29 cellular contexts compared by ENCODE assay signal in genomic region chr18:58025205-58025604, GRCh38.
"Had no signal": no experiment of that assay in that cellular context is flagged by ENCODE, and none has a peak within 500 bp of the region (broad histone marks: within the 10 kb centered on the region; RNA-seq: fewer than 3 reads in every experiment).

No MANE protein-coding gene starts in this region.

- H3K4me1 Mint-ChIP-seq: activated B cell treated with CpG ODN at 0.5 μM for 24 hours had no signal

- H3K27ac Mint-ChIP-seq: activated B cell treated with CpG ODN at 0.5 μM for 24 hours; activated CD4-positive, alpha-beta memory T cell treated with anti-CD3 and anti-CD28 coated beads for 36 hours; activated naive CD4-positive, alpha-beta T cell treated with anti-CD3 and anti-CD28 coated beads for 36 hours; activated naive CD4-positive, alpha-beta T cell treated with anti-CD3 and anti-CD28 coated beads, Interleukin-2, amount 50 U/mL, for 72 hours; activated T-helper 1 cell treated with anti-CD3 and anti-CD28 coated beads, Interleukin-12 subunit alpha, Interleukin-12 subunit beta, Interleukin-2, Interleukin-4 antibody, amounts not matched to agents 30 ng/mL and 10 ng/mL and 1 ng/mL, durations not matched to agents 14 hours and 24 hours and 36 hours had no signal

- DNase-seq: activated B cell treated with CpG ODN at 0.5 μM for 24 hours; activated CD4-positive, alpha-beta memory T cell treated with anti-CD3 and anti-CD28 coated beads for 36 hours; activated CD4-positive, alpha-beta T cell treated with anti-CD3 and anti-CD28 coated beads for 4 hours; activated CD4-positive, alpha-beta T cell treated with anti-CD3 and anti-CD28 coated beads, Interleukin-2, amount 50 U/mL, for 1 hour; activated CD4-positive, CD25-positive, alpha-beta regulatory T cell treated with anti-CD3 and anti-CD28 coated beads, Interleukin-2, amount 50 U/mL, for 72 hours; activated CD8-positive, alpha-beta memory T cell treated with anti-CD3 and anti-CD28 coated beads, Interleukin-2, amount 50 U/mL, for 4 hours; activated gamma-delta T cell treated with Interleukin-2 at 50 U/mL for 16 hours; activated naive CD4-positive, alpha-beta T cell treated with anti-CD3 and anti-CD28 coated beads for 36 hours; activated T-cell treated with anti-CD3 and anti-CD28 coated beads for 4 hours; activated T-cell treated with anti-CD3 and anti-CD28 coated beads, Interleukin-2, amount 50 U/mL, for 4 hours; amygdala; Kasumi-1; MG63; NCI-H1092; NCI-H1436 treated with DMSO at 0.1 percent for 48 hours; NCI-H1694 treated with DMSO at 0.1 percent for 48 hours; NCI-H2029; NCI-H345; NCI-H524 treated with DMSO at 0.1 percent for 48 hours; PC-9; Right ventricle myocardium superior; SW 1271; T-helper 1 cell; T-helper 2 cell; T-helper 9 cell had no signal

- H3K4me1 ChIP-seq: ascending aorta had no signal

- H2AFZ ChIP-seq: PC-9 had no signal

- H3K36me3 Mint-ChIP-seq: activated CD4-positive, alpha-beta memory T cell treated with anti-CD3 and anti-CD28 coated beads for 36 hours; activated naive CD4-positive, alpha-beta T cell treated with anti-CD3 and anti-CD28 coated beads, Interleukin-2, amount 50 U/mL, for 72 hours had no signal

- H3K4me3 Mint-ChIP-seq: activated B cell treated with CpG ODN at 0.5 μM for 24 hours; activated CD4-positive, alpha-beta memory T cell treated with anti-CD3 and anti-CD28 coated beads for 36 hours; activated naive CD4-positive, alpha-beta T cell treated with anti-CD3 and anti-CD28 coated beads for 36 hours; activated T-cell treated with anti-CD3 and anti-CD28 coated beads, Interleukin-2, amount 50 U/mL, for 4 hours; activated T-helper 1 cell treated with anti-CD3 and anti-CD28 coated beads, Interleukin-12 subunit alpha, Interleukin-12 subunit beta, Interleukin-2, Interleukin-4 antibody, amounts not matched to agents 30 ng/mL and 10 ng/mL and 1 ng/mL, durations not matched to agents 14 hours and 24 hours and 36 hours had no signal

- H3K9me3 ChIP-seq: ascending aorta, MG63 had no signal

- H3K9me3 Mint-ChIP-seq: activated B cell treated with CpG ODN at 0.5 μM for 24 hours; activated CD4-positive, alpha-beta memory T cell treated with anti-CD3 and anti-CD28 coated beads for 36 hours; activated naive CD4-positive, alpha-beta T cell treated with anti-CD3 and anti-CD28 coated beads for 36 hours; activated naive CD4-positive, alpha-beta T cell treated with anti-CD3 and anti-CD28 coated beads, Interleukin-2, amount 50 U/mL, for 72 hours; activated T-cell treated with anti-CD3 and anti-CD28 coated beads, Interleukin-2, amount 50 U/mL, for 4 hours; activated T-helper 1 cell treated with anti-CD3 and anti-CD28 coated beads, Interleukin-12 subunit alpha, Interleukin-12 subunit beta, Interleukin-2, Interleukin-4 antibody, amounts not matched to agents 30 ng/mL and 10 ng/mL and 1 ng/mL, durations not matched to agents 14 hours and 24 hours and 36 hours had no signal

- H3K4me3 ChIP-seq: ascending aorta, MG63, PC-9 had no signal

- H3K27me3 ChIP-seq: ascending aorta, MG63 had no signal

- H3K4me2 ChIP-seq: PC-9 had no signal

- ATAC-seq: activated naive CD4-positive, alpha-beta T cell treated with anti-CD3 and anti-CD28 coated beads, Interleukin-2, amount 50 U/mL, for 72 hours; activated T-cell treated with anti-CD3 and anti-CD28 coated beads, Interleukin-2, amount 50 U/mL, for 4 hours had no signal

- H3K27ac ChIP-seq: ascending aorta, PC-9, VCaP had no signal

- H3K36me3 ChIP-seq: ascending aorta, MG63 had no signal
